In genomic region chr10:133026726-133027395, GRCh38 we compare ENCODE assay signal across 27 cellular contexts.
A peak's percentile ranks its signal among the peaks of the same experiment; 100 is the strongest.
DNase-seq lines count a peak whose midpoint lies in the region; ATAC-seq, FAIRE-seq and TF ChIP-seq lines count a peak whose summit lies in the region.
"Had no signal": no experiment of that assay in that cellular context is flagged by ENCODE, and none has a peak within 500 bp of the region (broad histone marks: within the 10 kb centered on the region; RNA-seq: fewer than 3 reads in every experiment).

No MANE protein-coding gene starts in this region.

- FAIRE-seq in H1 (lab: Jason Lieb, UNC) = no peak
- FAIRE-seq: A549, G401.6, GM12891, GM19239 had no signal

- no peak for TF ChIP-seq EP300 in H1 (IDR thresholded peaks at IDR 0.05; ENCODE audit: borderline replicate concordance in 1 of 2, low read depth in 2 of 2, low read length in 2 of 2)

- H2AFZ ChIP-seq in H1 (ENCODE audit: low read length) = no peak overlapping the region
- no peak overlapping the region for H2AFZ ChIP-seq in neuronal stem cell (ENCODE audit: low read length)

- H2BK120ac ChIP-seq in H1 (replicated peaks; ENCODE audit: low read depth, low read length) (no peak overlapping the region), neuronal stem cell (ENCODE audit: low read depth, low read length) (peak overlapping the region; percentile 4)

- intact Hi-C loops in Right ventricle myocardium inferior (cut with DNase I) (no loop called here), cardiac septum (cut with DNase I) (no loop called here), body of pancreas (cut with DNase I) (no loop called here)

- H4K5ac ChIP-seq in H1 (ENCODE audit: insufficient read length, low read depth, low read length) = no peak overlapping the region

- no peak overlapping the region for H3K56ac ChIP-seq in H1 (replicated peaks; ENCODE audit: insufficient read length, low read depth, low read length)

- H3K27ac ChIP-seq in body of pancreas (peak overlapping the region in 1 of 4 donors; percentile 30), H1 (ENCODE audit: low read depth, low read length) (no peak overlapping the region), neuronal stem cell (replicated peaks; ENCODE audit: low read length) (no peak overlapping the region)
- H3K27ac ChIP-seq: 22Rv1, A549, BLaER1 had no signal

- H3K4me2 ChIP-seq in H1 (ENCODE audit: insufficient read depth in 1 of 2, low read depth in 2 of 2, low read length in 2 of 2) = no peak overlapping the region
- no peak overlapping the region for H3K4me2 ChIP-seq in neuronal stem cell (ENCODE audit: insufficient read depth, low read length, poor library complexity, severe bottlenecking)
- H3K4me2 ChIP-seq: A549, BLaER1 had no signal

- TF ChIP-seq POLR2A in body of pancreas (IDR thresholded peaks at IDR 0.05) = no peak
- TF ChIP-seq POLR2A in H1 (IDR thresholded peaks at IDR 0.05; ENCODE audit: control extremely low read depth in 1 of 2, low read depth in 2 of 2, low read length in 2 of 2) = no peak

- H4K8ac ChIP-seq in H1 (ENCODE audit: extremely low read depth, insufficient read depth, low read length) = peak overlapping the region; percentile 37; the same call in 1 of the 2 replicates
- H4K8ac ChIP-seq in neuronal stem cell (ENCODE audit: low read depth, low read length) = no peak overlapping the region

- 61% methylated on average over 21 of the region's 22 CpGs; no CpG with 5 or more reads in 1 of the 2 donors for WGBS in body of pancreas, 2 donors
- WGBS in H1 (ENCODE audit: extremely low coverage in 1 of 2, insufficient coverage in 1 of 2, insufficient read length in 1 of 2, insufficient replicate concordance in 2 of 2, low coverage in 1 of 2, low lambda C conversion rate in 2 of 2, missing lambda C conversion rate in 1 of 2), 2 experiments = 86% methylated on average over 22 of the region's 22 CpGs; no CpG with 5 or more reads in 1 of the 2 experiments
- no CpG with 5 or more reads among the region's 22 CpGs for WGBS in neuronal stem cell (ENCODE audit: extremely low coverage in 2 of 2, insufficient read length in 2 of 2, insufficient replicate concordance in 1 of 2), 2 donors

- no peak overlapping the region for H3K18ac ChIP-seq in H1 (ENCODE audit: extremely low read depth, low read length)
- H3K18ac ChIP-seq in neuronal stem cell (ENCODE audit: low read length) = peak overlapping the region; percentile 70

- H3K23me2 ChIP-seq in H1 (ENCODE audit: low read depth, low read length) = peaks cover 5% of the 10 kb centered on the region; the same call in 1 of the 2 replicates

- DNase-seq in Right ventricle myocardium inferior (ENCODE audit: missing footprints) = peak; percentile 9
- DNase-seq in cardiac septum (ENCODE audit: low spot score) = no peak
- peak in 2 of 4 donors; percentile 32 to 59 for DNase-seq in body of pancreas
- DNase-seq in H1 (ENCODE audit: low read depth in 1 of 2, low spot score in 2 of 2) = no peak
- no peak for DNase-seq in neuronal stem cell (ENCODE audit: low spot score)
- DNase-seq in SHP77 treated with DMSO at 0.1 percent for 48 hours (lab: John Stamatoyannopoulos, UW) = no peak
- no peak for DNase-seq in AG08396 (ENCODE audit: low spot score)
- DNase-seq: BE2C; C1 segment of cervical spinal cord; CD4-positive, alpha-beta memory T cell; CD4-positive, CD25-positive, alpha-beta regulatory T cell; CD8-positive, alpha-beta memory T cell; COR-L47; DMS 273 treated with DMSO at 0.1 percent for 48 hours; DMS153; DMS53; DMS79; DND-41; EL; GF-D8 had no signal

- H4K20me1 ChIP-seq in H1 (replicated peaks in 1 of 2; ENCODE audit: control insufficient read depth in 1 of 2, insufficient read depth in 2 of 2, low read length in 2 of 2) = no peaks in the 10 kb centered on the region
- H4K20me1 ChIP-seq: BLaER1 had no signal

- CTCF ChIA-PET in H1 (lab: Charles Lee; ENCODE audit: partially characterized antibody) = interaction anchor here (0.7 to 1.2 kb wide), 7 partner anchors 27 to 288 kb away, joined by 3 to 5 read pairs (median 3); no protein-coding TSS in a partner anchor

- H2BK15ac ChIP-seq in H1 (ENCODE audit: low read length) (0 out of 2 replicates have a peak overlapping the region, but pooled peaks have one; percentile 8), neuronal stem cell (ENCODE audit: low read length) (peak overlapping the region; percentile 89)

- H3K4me3 ChIP-seq in body of pancreas = no peak overlapping the region
- no peak overlapping the region for H3K4me3 ChIP-seq in H1 (ENCODE audit: extremely low read depth in 1 of 4, insufficient read depth in 2 of 4, low read depth in 3 of 4, low read length in 4 of 4)
- no peak overlapping the region for H3K4me3 ChIP-seq in neuronal stem cell (ENCODE audit: low read length in 2 of 2)
- H3K4me3 ChIP-seq: A549, BLaER1 had no signal

- H2AK5ac ChIP-seq in H1 (ENCODE audit: low read depth, low read length) (no peak overlapping the region), neuronal stem cell (ENCODE audit: low read depth, low read length) (peak overlapping the region; percentile 90)

- no peak for ATAC-seq in Right ventricle myocardium inferior
- ATAC-seq in body of pancreas = peak; percentile 50
- ATAC-seq in HG03039 (IDR thresholded peaks at IDR 0.05; ENCODE audit: unreplicated experiment) = no peak

- no peaks in the 10 kb centered on the region for H3K27me3 ChIP-seq in body of pancreas
- H3K27me3 ChIP-seq in H1 (replicated peaks in 1 of 4; ENCODE audit: control insufficient read depth in 3 of 4, extremely low read depth in 1 of 4, insufficient read depth in 3 of 4, low read length in 3 of 4) = peaks cover 0 to 7% (median 4%) of the 10 kb centered on the region in 4 experiments; a peak in 4 of 7 replicates
- H3K27me3 ChIP-seq in neuronal stem cell (ENCODE audit: control insufficient read depth in 3 of 3, insufficient read depth in 3 of 3, low read depth in 1 of 3, low read length in 3 of 3) = peaks cover 0 to 62% (median 2%) of the 10 kb centered on the region in 3 experiments

- H4K91ac ChIP-seq in H1 (replicated peaks; ENCODE audit: insufficient read length, low read length) = no peak overlapping the region
- no peak overlapping the region for H4K91ac ChIP-seq in neuronal stem cell (ENCODE audit: low read depth, low read length, poor library complexity)

- TF ChIP-seq CTCF in body of pancreas (IDR thresholded peaks at IDR 0.05) = no peak
- TF ChIP-seq CTCF in H1 (IDR thresholded peaks at IDR 0.05; ENCODE audit: control extremely low read depth in 1 of 3, insufficient read depth in 1 of 3, low read depth in 1 of 3, low read length in 3 of 3) = no peak

- no peak overlapping the region for H3K23ac ChIP-seq in H1 (ENCODE audit: insufficient read length)
- no peak overlapping the region for H3K23ac ChIP-seq in neuronal stem cell (ENCODE audit: low read depth, low read length, poor library complexity)

- H2BK12ac ChIP-seq in H1 (ENCODE audit: low read depth, low read length) = no peak overlapping the region
- H2BK12ac ChIP-seq in neuronal stem cell (ENCODE audit: low read length) = peak overlapping the region; percentile 97

- H3K9ac ChIP-seq in H1 (replicated peaks in 1 of 4; ENCODE audit: extremely low read depth in 1 of 4, low read depth in 3 of 4, low read length in 3 of 4) = no peak overlapping the region
- no peak overlapping the region for H3K9ac ChIP-seq in neuronal stem cell (ENCODE audit: low read depth, low read length, poor library complexity)
- H3K9ac ChIP-seq: BLaER1 had no signal

- no peaks in the 10 kb centered on the region for H3K79me1 ChIP-seq in H1 (ENCODE audit: low read depth, low read length)
- H3K79me1 ChIP-seq in neuronal stem cell (ENCODE audit: low read depth, low read length) = no peaks in the 10 kb centered on the region

- H3K79me2 ChIP-seq in H1 (ENCODE audit: control insufficient read depth in 1 of 2, insufficient read depth in 2 of 2, low read length in 2 of 2) = no peaks in the 10 kb centered on the region

- TF ChIP-seq RAD21 in H1 (IDR thresholded peaks at IDR 0.05 in 1 of 2, conservative IDR thresholded peaks at IDR 0.05 in 1 of 2; ENCODE audit: low read depth in 2 of 2, low read length in 2 of 2) = no peak

- H3K4ac ChIP-seq in H1 (replicated peaks; ENCODE audit: insufficient read length, low read depth, low read length) (no peak overlapping the region), neuronal stem cell (ENCODE audit: low read length) (peak overlapping the region; percentile 67)

- no peak overlapping the region for H2BK5ac ChIP-seq in H1 (ENCODE audit: low read depth, low read length)
- no peak overlapping the region for H2BK5ac ChIP-seq in neuronal stem cell (ENCODE audit: low read length)

- POLR2A ChIA-PET in H1 (lab: Charles Lee; ENCODE audit: partially characterized antibody) = no interaction called here

- H3K36me3 ChIP-seq in body of pancreas (replicated peaks in 1 of 2; ENCODE audit: insufficient read depth in 1 of 2, low read depth in 2 of 2) = no peaks in the 10 kb centered on the region
- H3K36me3 ChIP-seq in H1 (ENCODE audit: control insufficient read depth in 2 of 4, insufficient read depth in 4 of 4, low read length in 3 of 4) = no peaks in the 10 kb centered on the region
- no peaks in the 10 kb centered on the region for H3K36me3 ChIP-seq in neuronal stem cell (replicated peaks in 1 of 2; ENCODE audit: control insufficient read depth in 2 of 2, insufficient read depth in 2 of 2, low read length in 2 of 2)
- H3K36me3 ChIP-seq: BE2C, BLaER1 had no signal

- no peak overlapping the region for H3K14ac ChIP-seq in H1 (ENCODE audit: insufficient read length)
- peak overlapping the region; percentile 71 for H3K14ac ChIP-seq in neuronal stem cell (ENCODE audit: low read length)

- H2BK20ac ChIP-seq in H1 (ENCODE audit: low read length) = no peak overlapping the region

- H3K4me1 ChIP-seq in body of pancreas (peaks cover 9% of the 10 kb centered on the region), H1 (replicated peaks in 1 of 4; ENCODE audit: control insufficient read depth in 3 of 4, insufficient read depth in 4 of 4, low read length in 3 of 4) (peaks cover 0 to 10% (median 6%) of the 10 kb centered on the region in 4 experiments; a peak in 4 of 7 replicates), neuronal stem cell (ENCODE audit: control insufficient read depth in 2 of 2, insufficient read depth in 1 of 2, low read depth in 1 of 2, low read length in 2 of 2) (peaks cover 3 to 21% of the 10 kb centered on the region in 2 donors)
- H3K4me1 ChIP-seq: A549, BE2C had no signal

- no peaks in the 10 kb centered on the region for H3K9me3 ChIP-seq in body of pancreas
- no peaks in the 10 kb centered on the region; a peak in 1 of 4 replicates for H3K9me3 ChIP-seq in H1 (ENCODE audit: insufficient read depth in 2 of 2, low read depth in 1 of 2, low read length in 1 of 2)
- H3K9me3 ChIP-seq in neuronal stem cell (replicated peaks in 1 of 2; ENCODE audit: control insufficient read depth in 2 of 2, insufficient read depth in 1 of 2, low read depth in 1 of 2, low read length in 2 of 2) = peaks cover 0 to 2% of the 10 kb centered on the region in 2 donors
- H3K9me3 ChIP-seq: A549, BE2C, BLaER1 had no signal

TF ChIP-seq in H1, 55 proteins besides CTCF, POLR2A, EP300 and RAD21 (continues in another document):
- TF ChIP-seq NANOG (IDR thresholded peaks at IDR 0.05; ENCODE audit: insufficient read depth, low read depth, low read length, poor library complexity, severe bottlenecking) (no peak), RNF2 (IDR thresholded peaks at IDR 0.05; ENCODE audit: borderline replicate concordance, low read depth, low read length, missing control alignments, poor library complexity, severe bottlenecking) (no peak), CHD1 (IDR thresholded peaks at IDR 0.05; ENCODE audit: low read depth, low read length) (no peak), SP1 (IDR thresholded peaks at IDR 0.05; ENCODE audit: low read depth, low read length) (no peak)
